30 cellular contexts compared by ENCODE assay signal in the genomic region with DNA sequence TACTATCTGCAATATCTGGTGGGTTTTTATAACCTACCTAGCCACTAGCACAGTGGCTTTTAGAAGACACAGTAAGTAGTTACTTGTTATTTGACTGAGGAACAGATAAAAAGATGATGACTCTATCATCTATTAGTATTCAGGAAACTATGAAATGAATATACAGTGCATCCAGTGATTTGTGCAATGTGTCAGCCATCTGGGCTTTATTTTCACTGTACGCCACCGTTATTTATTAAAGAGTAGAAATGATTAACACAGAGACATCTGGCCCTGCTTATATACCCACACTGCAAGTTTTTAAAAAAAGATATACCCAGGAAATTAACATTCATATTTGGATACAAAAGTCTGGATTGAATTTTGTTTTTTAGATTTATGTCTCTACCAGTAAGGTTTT.
DNase-seq lines count a peak whose midpoint lies in the region; ATAC-seq and TF ChIP-seq lines count a peak whose summit lies in the region.
"Had no signal": no experiment of that assay in that cellular context is flagged by ENCODE, and none has a peak within 500 bp of the region (broad histone marks: within the 10 kb centered on the region; RNA-seq: fewer than 3 reads in every experiment).

No MANE protein-coding gene starts in this region.

- no peak overlapping the region for H3K9ac ChIP-seq in SK-N-MC (ENCODE audit: insufficient read length)

- H3K4me1 Mint-ChIP-seq in osteocyte (ENCODE audit: unreplicated experiment) (peaks cover 42% of the 10 kb centered on the region), immature natural killer cell (no peaks in the 10 kb centered on the region), Caco-2 (ENCODE audit: low read depth, unreplicated experiment) (peaks cover 36% of the 10 kb centered on the region)
- H3K4me1 Mint-ChIP-seq: nephron progenitor cell had no signal

- DNase-seq in DMS 273 (lab: John Stamatoyannopoulos, UW; ENCODE audit: unreplicated experiment): peak; percentile 71
- no peak for DNase-seq in DMS 273 treated with DMSO at 0.1 percent for 48 hours (lab: John Stamatoyannopoulos, UW)
- peak; percentile 94 for DNase-seq in SK-N-MC (ENCODE audit: low read depth, low spot score)
- DNase-seq in fibroblast of mammary gland (ENCODE audit: low read depth): peak; percentile 36
- no peak for DNase-seq in osteocyte (ENCODE audit: extremely low spot score, unreplicated experiment)
- no peak for DNase-seq in immature natural killer cell
- no peak for DNase-seq in Caco-2
- DNase-seq in left lung: no peak
- DNase-seq: activated CD4-positive, CD25-positive, alpha-beta regulatory T cell treated with anti-CD3 and anti-CD28 coated beads, Interleukin-2, amount 50 U/mL, for 72 hours; activated CD8-positive, alpha-beta memory T cell treated with anti-CD3 and anti-CD28 coated beads, Interleukin-2, amount 50 U/mL, for 4 hours; activated naive CD4-positive, alpha-beta T cell treated with anti-CD3 and anti-CD28 coated beads, Interleukin-2, amount 50 U/mL, for 16 hours; Calu3; DND-41; mucosa of descending colon; NCI-H1048; NCI-H187; NCI-H2171 treated with DMSO at 0.1 percent for 48 hours; NCI-H524 treated with DMSO at 0.1 percent for 48 hours; nephron progenitor cell; NK-92 treated with Interleukin-12 subunit alpha and Interleukin-12 subunit beta, amount 100 ng/mL, for 24 hours; ovary; stimulated activated naive CD4-positive, alpha-beta T cell had no signal

- H3K9me3 Mint-ChIP-seq in osteocyte (ENCODE audit: unreplicated experiment): no peaks in the 10 kb centered on the region
- H3K9me3 Mint-ChIP-seq in immature natural killer cell: peaks cover 0 to 2% (median 0%) of the 10 kb centered on the region in 6 donors
- H3K9me3 Mint-ChIP-seq in Caco-2 (ENCODE audit: unreplicated experiment): no peaks in the 10 kb centered on the region
- H3K9me3 Mint-ChIP-seq: activated CD4-positive, alpha-beta memory T cell treated with anti-CD3 and anti-CD28 coated beads for 36 hours; nephron progenitor cell; T-helper 2 cell treated with Interferon-gamma antibody and Interleukin-4, amounts not matched to agents 5 μg/mL and 100 μg/mL, for 36 hours had no signal

- H3K27ac ChIP-seq in SK-N-MC (peak overlapping the region; percentile 93), left lung (no peak overlapping the region)
- H3K27ac ChIP-seq: 22Rv1, breast epithelium, epithelial cell of prostate, ovary, suprapubic skin had no signal

- H3K36me3 Mint-ChIP-seq in osteocyte (ENCODE audit: unreplicated experiment) (no peaks in the 10 kb centered on the region), immature natural killer cell (no peaks in the 10 kb centered on the region), Caco-2 (ENCODE audit: insufficient read depth, unreplicated experiment) (no peaks in the 10 kb centered on the region)
- H3K36me3 Mint-ChIP-seq: activated CD4-positive, alpha-beta memory T cell treated with anti-CD3 and anti-CD28 coated beads for 36 hours had no signal

- peak overlapping the region; percentile 68 for H3K4me3 ChIP-seq in SK-N-MC
- no peak overlapping the region for H3K4me3 ChIP-seq in fibroblast of mammary gland (ENCODE audit: control insufficient read depth, low read depth, low read length)
- no peak overlapping the region for H3K4me3 ChIP-seq in Caco-2 (ENCODE audit: low read depth, low read length)
- no peak overlapping the region for H3K4me3 ChIP-seq in left lung
- H3K4me3 ChIP-seq: breast epithelium, lung, mucosa of descending colon, ovary, suprapubic skin had no signal

- H3K27me3 Mint-ChIP-seq in osteocyte (ENCODE audit: unreplicated experiment) (no peaks in the 10 kb centered on the region), immature natural killer cell (ENCODE audit: low read depth in 3 of 3) (peaks cover 0 to 4% (median 3%) of the 10 kb centered on the region in 3 donors), Caco-2 (ENCODE audit: insufficient read depth, unreplicated experiment) (no peaks in the 10 kb centered on the region)

- TF ChIP-seq CTCF in fibroblast of mammary gland (conservative IDR thresholded peaks at IDR 0.05; ENCODE audit: control insufficient read depth, insufficient read depth, low read depth, low read length) (no peak), osteocyte (IDR thresholded peaks at IDR 0.05) (no peak), Caco-2 (IDR thresholded peaks at IDR 0.05; ENCODE audit: insufficient read depth in 1 of 2, low read depth in 1 of 2, low read length in 1 of 2, severe bottlenecking in 1 of 2, unreplicated experiment in 1 of 2) (no peak), left lung (IDR thresholded peaks at IDR 0.05) (no peak)

- H3K36me3 ChIP-seq in SK-N-MC (ENCODE audit: insufficient read depth, low read length): no peaks in the 10 kb centered on the region
- H3K36me3 ChIP-seq in Caco-2 (ENCODE audit: control insufficient read depth, insufficient read depth, low read length): no peaks in the 10 kb centered on the region
- H3K36me3 ChIP-seq in left lung: no peaks in the 10 kb centered on the region
- H3K36me3 ChIP-seq: breast epithelium, ovary, suprapubic skin had no signal

- H3K4me3 Mint-ChIP-seq in osteocyte (ENCODE audit: unreplicated experiment) (no peak overlapping the region), immature natural killer cell (no peak overlapping the region), Caco-2 (ENCODE audit: unreplicated experiment) (no peak overlapping the region)
- H3K4me3 Mint-ChIP-seq: activated CD4-positive, alpha-beta memory T cell treated with anti-CD3 and anti-CD28 coated beads for 36 hours; nephron progenitor cell; T-helper 2 cell treated with Interferon-gamma antibody and Interleukin-4, amounts not matched to agents 5 μg/mL and 100 μg/mL, for 36 hours had no signal

- BruUV-seq in Caco-2 (replicated peaks; lab: Mats Ljungman, UMichigan): no TSS peak

- H3K27me3 ChIP-seq in Caco-2 (replicated peaks; ENCODE audit: control insufficient read depth, insufficient read depth, low read length): no peaks in the 10 kb centered on the region
- no peaks in the 10 kb centered on the region for H3K27me3 ChIP-seq in left lung
- H3K27me3 ChIP-seq: breast epithelium, ovary, suprapubic skin had no signal

- peak overlapping the region; percentile 71 for H3K27ac Mint-ChIP-seq in osteocyte (ENCODE audit: unreplicated experiment)
- H3K27ac Mint-ChIP-seq in immature natural killer cell: no peak overlapping the region
- H3K27ac Mint-ChIP-seq in Caco-2 (ENCODE audit: unreplicated experiment): no peak overlapping the region
- H3K27ac Mint-ChIP-seq: nephron progenitor cell; T-helper 2 cell treated with Interferon-gamma antibody and Interleukin-4, amounts not matched to agents 5 μg/mL and 100 μg/mL, for 36 hours had no signal

- H3K9me3 ChIP-seq in SK-N-MC (ENCODE audit: low read depth, low read length): no peaks in the 10 kb centered on the region
- no peaks in the 10 kb centered on the region for H3K9me3 ChIP-seq in Caco-2
- no peaks in the 10 kb centered on the region for H3K9me3 ChIP-seq in left lung
- H3K9me3 ChIP-seq: breast epithelium, mucosa of descending colon, ovary, suprapubic skin had no signal

- peaks cover 36% of the 10 kb centered on the region for H3K4me1 ChIP-seq in Caco-2
- H3K4me1 ChIP-seq in left lung: peaks cover 0 to 5% of the 10 kb centered on the region in 2 donors
- H3K4me1 ChIP-seq: breast epithelium, suprapubic skin had no signal

- intact Hi-C loops in Caco-2 (cut with micrococcal nuclease; ENCODE audit: unreplicated experiment) (no loop called here), left lung (cut with DNase I) (no loop called here)

- no peak for ATAC-seq in left lung
- ATAC-seq: mucosa of descending colon, Right ventricle myocardium inferior had no signal

- POLR2A ChIA-PET in Caco-2 (lab: Charles Lee): no interaction called here

- CTCF ChIA-PET in Caco-2 (lab: Charles Lee): no interaction called here

Comparison
In these comparisons a context has a peak if more than half of its experiments do, and no peak if none do; other contexts are left out.
1. DNase-seq: peak in DMS 273 (single experiment), SK-N-MC (single experiment) and fibroblast of mammary gland (single experiment); none in DMS 273 treated with DMSO at 0.1 percent for 48 hours (single experiment), osteocyte (single experiment), immature natural killer cell (0 of 3), Caco-2 (0 of 2) and left lung (0 of 2).